In the genomic region with DNA sequence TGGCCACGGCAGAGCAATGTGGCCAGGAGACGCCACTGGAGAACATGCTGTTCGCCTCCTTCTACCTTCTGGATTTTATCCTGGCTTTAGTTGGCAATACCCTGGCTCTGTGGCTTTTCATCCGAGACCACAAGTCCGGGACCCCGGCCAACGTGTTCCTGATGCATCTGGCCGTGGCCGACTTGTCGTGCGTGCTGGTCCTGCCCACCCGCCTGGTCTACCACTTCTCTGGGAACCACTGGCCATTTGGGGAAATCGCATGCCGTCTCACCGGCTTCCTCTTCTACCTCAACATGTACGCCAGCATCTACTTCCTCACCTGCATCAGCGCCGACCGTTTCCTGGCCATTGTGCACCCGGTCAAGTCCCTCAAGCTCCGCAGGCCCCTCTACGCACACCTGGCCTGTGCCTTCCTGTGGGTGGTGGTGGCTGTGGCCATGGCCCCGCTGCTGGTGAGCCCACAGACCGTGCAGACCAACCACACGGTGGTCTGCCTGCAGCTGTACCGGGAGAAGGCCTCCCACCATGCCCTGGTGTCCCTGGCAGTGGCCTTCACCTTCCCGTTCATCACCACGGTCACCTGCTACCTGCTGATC, we compare ENCODE assay signal across 19 cellular contexts. TPM values are rescaled to one million over a fixed set of nuclear protein-coding genes. Genes with fewer than 3 reads are reported as not detected.
A peak's percentile ranks its signal among the peaks of the same experiment; 100 is the strongest.
DNase-seq lines count a peak whose midpoint lies in the region; ATAC-seq, FAIRE-seq and TF ChIP-seq lines count a peak whose summit lies in the region.
"Had no signal": no experiment of that assay in that cellular context is flagged by ENCODE, and none has a peak within 500 bp of the region (broad histone marks: within the 10 kb centered on the region; RNA-seq: fewer than 3 reads in every experiment).

No MANE protein-coding gene starts in this region.

- H3K27ac ChIP-seq in astrocyte (ENCODE audit: low read depth, low read length) (no peak overlapping the region), heart right ventricle (peak overlapping the region; percentile 2 to 95 (median 84)), neuronal stem cell (replicated peaks; ENCODE audit: low read length) (no peak overlapping the region), RWPE1 (no peak overlapping the region)
- H3K27ac ChIP-seq: pancreas had no signal

- peaks cover 23% of the 10 kb centered on the region for H3K4me1 Mint-ChIP-seq in astrocyte (ENCODE audit: low read depth, unreplicated experiment)

- POLR2A ChIA-PET in RWPE1 (lab: Yijun Ruan, JAX; ENCODE audit: low non-redundant PET), result no interaction called here

- H3K4me2 ChIP-seq in astrocyte (ENCODE audit: low read length) (no peak overlapping the region), neuronal stem cell (ENCODE audit: insufficient read depth, low read length, poor library complexity, severe bottlenecking) (no peak overlapping the region)

- peak overlapping the region; percentile 84 for H3K14ac ChIP-seq in neuronal stem cell (ENCODE audit: low read length)

- no peaks in the 10 kb centered on the region for H3K36me3 ChIP-seq in astrocyte (ENCODE audit: insufficient read depth, low read length)
- peaks cover 0 to 49% (median 3%) of the 10 kb centered on the region in 9 donors for H3K36me3 ChIP-seq in heart right ventricle
- no peaks in the 10 kb centered on the region for H3K36me3 ChIP-seq in neuronal stem cell (replicated peaks in 1 of 2; ENCODE audit: control insufficient read depth in 2 of 2, insufficient read depth in 2 of 2, low read length in 2 of 2)
- H3K36me3 ChIP-seq: breast epithelium, pancreas had no signal

- H3K4me1 ChIP-seq in astrocyte (ENCODE audit: insufficient read depth, low read length) (peaks cover 17% of the 10 kb centered on the region), heart right ventricle (peaks cover 72 to 99% (median 96%) of the 10 kb centered on the region in 9 donors), neuronal stem cell (ENCODE audit: control insufficient read depth in 2 of 2, insufficient read depth in 1 of 2, low read depth in 1 of 2, low read length in 2 of 2) (peaks cover 9 to 18% of the 10 kb centered on the region in 2 donors)
- H3K4me1 ChIP-seq: breast epithelium had no signal

- no peaks in the 10 kb centered on the region for H3K9me3 Mint-ChIP-seq in astrocyte (ENCODE audit: unreplicated experiment)
- H3K9me3 Mint-ChIP-seq: activated naive CD4-positive, alpha-beta T cell treated with anti-CD3 and anti-CD28 coated beads, Interleukin-2, amount 50 U/mL, for 72 hours; H9; stimulated activated effector memory CD8-positive, alpha-beta T cell treated with anti-CD3 and anti-CD28 coated beads, Interleukin-12 subunit alpha, Interleukin-12 subunit beta, amount 100 ng/mL, for 72 hours; T-cell had no signal

- H4K91ac ChIP-seq in neuronal stem cell (ENCODE audit: low read depth, low read length, poor library complexity), result peak overlapping the region; percentile 87

- peaks cover 22% of the 10 kb centered on the region for H3K36me3 Mint-ChIP-seq in astrocyte (ENCODE audit: low read depth, unreplicated experiment)
- H3K36me3 Mint-ChIP-seq: activated naive CD4-positive, alpha-beta T cell treated with anti-CD3 and anti-CD28 coated beads, Interleukin-2, amount 50 U/mL, for 72 hours; CD4-positive, CD25-positive, alpha-beta regulatory T cell; stimulated activated effector memory CD8-positive, alpha-beta T cell treated with anti-CD3 and anti-CD28 coated beads, Interleukin-12 subunit alpha, Interleukin-12 subunit beta, amount 100 ng/mL, for 72 hours; T-cell had no signal

- H3K9me3 ChIP-seq in astrocyte (ENCODE audit: insufficient read depth, low read depth, low read length) (no peaks in the 10 kb centered on the region), heart right ventricle (no peaks in the 10 kb centered on the region), neuronal stem cell (replicated peaks in 1 of 2; ENCODE audit: control insufficient read depth in 2 of 2, insufficient read depth in 1 of 2, low read depth in 1 of 2, low read length in 2 of 2) (peaks cover 0 to 2% of the 10 kb centered on the region in 2 donors)
- H3K9me3 ChIP-seq: breast epithelium, pancreas had no signal

- peak overlapping the region; percentile 89 for H3K18ac ChIP-seq in neuronal stem cell (ENCODE audit: low read length)

- no peak for FAIRE-seq in astrocyte (lab: Jason Lieb, UNC)
- FAIRE-seq: pancreas had no signal

- H3K9ac ChIP-seq in astrocyte (ENCODE audit: low read length) (no peak overlapping the region), neuronal stem cell (ENCODE audit: low read depth, low read length, poor library complexity) (no peak overlapping the region)

- CTCF ChIA-PET in RWPE1 (lab: Yijun Ruan, JAX), result interaction anchor here (0.5 to 3.8 kb wide), 6 partner anchors 11 to 324 kb away, joined by 3 to 55 read pairs (median 4); no protein-coding TSS in a partner anchor

- 80 to 82% methylated on average over 28 of the region's 28 CpGs for WGBS in heart right ventricle, 2 donors
- WGBS in neuronal stem cell (ENCODE audit: extremely low coverage in 2 of 2, insufficient read length in 2 of 2, insufficient replicate concordance in 1 of 2), 2 donors, result no CpG with 5 or more reads among the region's 28 CpGs

- H4K8ac ChIP-seq in neuronal stem cell (ENCODE audit: low read depth, low read length), result no peak overlapping the region

- H3K4ac ChIP-seq in neuronal stem cell (ENCODE audit: low read length), result peak overlapping the region; percentile 13

- H3K4me3 ChIP-seq in astrocyte (ENCODE audit: insufficient read depth, low read depth, low read length) (no peak overlapping the region), heart right ventricle (no peak overlapping the region), neuronal stem cell (ENCODE audit: low read length in 2 of 2) (no peak overlapping the region)
- H3K4me3 ChIP-seq: pancreas had no signal

- no peak overlapping the region for H3K4me3 Mint-ChIP-seq in astrocyte (ENCODE audit: unreplicated experiment)
- H3K4me3 Mint-ChIP-seq: CD4-positive, CD25-positive, alpha-beta regulatory T cell; H9; stimulated activated effector memory CD8-positive, alpha-beta T cell treated with anti-CD3 and anti-CD28 coated beads, Interleukin-12 subunit alpha, Interleukin-12 subunit beta, amount 100 ng/mL, for 72 hours; T-cell had no signal

- H2AK5ac ChIP-seq in neuronal stem cell (ENCODE audit: low read depth, low read length), result peak overlapping the region; percentile 93

- H3K27ac Mint-ChIP-seq in astrocyte (ENCODE audit: unreplicated experiment), result no peak overlapping the region
- H3K27ac Mint-ChIP-seq: activated naive CD4-positive, alpha-beta T cell treated with anti-CD3 and anti-CD28 coated beads, Interleukin-2, amount 50 U/mL, for 72 hours; stimulated activated effector memory CD8-positive, alpha-beta T cell treated with anti-CD3 and anti-CD28 coated beads, Interleukin-12 subunit alpha, Interleukin-12 subunit beta, amount 100 ng/mL, for 72 hours; T-cell had no signal

- H3K79me2 ChIP-seq in astrocyte (ENCODE audit: insufficient read depth, low read length), result no peaks in the 10 kb centered on the region

- H2BK5ac ChIP-seq in neuronal stem cell (ENCODE audit: low read length), result peak overlapping the region; percentile 89

- H3K27me3 Mint-ChIP-seq in astrocyte (ENCODE audit: low read depth, unreplicated experiment), result peaks cover 2% of the 10 kb centered on the region

- DNase-seq in AG08395 (ENCODE audit: low spot score) (peak; percentile 47), astrocyte (ENCODE audit: low read depth) (peak; percentile 42), heart right ventricle (peak in 1 of 2 donors; percentile 27), neuronal stem cell (ENCODE audit: low spot score) (no peak), RWPE1 (ENCODE audit: low spot score) (no peak), NCI-H128 (lab: John Stamatoyannopoulos, UW; ENCODE audit: unreplicated experiment) (no peak)
- DNase-seq: CD4-positive, CD25-positive, alpha-beta regulatory T cell; H9; kidney glomerular epithelial cell; NCI-H1694; T-cell had no signal

- peak overlapping the region; percentile 69 for H2BK15ac ChIP-seq in neuronal stem cell (ENCODE audit: low read length)

- H3K27me3 ChIP-seq in astrocyte (ENCODE audit: insufficient read depth, low read length) (no peaks in the 10 kb centered on the region), heart right ventricle (no peaks in the 10 kb centered on the region), neuronal stem cell (ENCODE audit: control insufficient read depth in 3 of 3, insufficient read depth in 3 of 3, low read depth in 1 of 3, low read length in 3 of 3) (peaks cover 0 to 7% (median 2%) of the 10 kb centered on the region in 3 experiments)
- H3K27me3 ChIP-seq: breast epithelium, pancreas had no signal

- TF ChIP-seq CTCF in astrocyte (IDR thresholded peaks at IDR 0.05; ENCODE audit: insufficient read depth, low read depth, low read length) (no peak), heart right ventricle (IDR thresholded peaks at IDR 0.05) (no peak), RWPE1 (conservative IDR thresholded peaks at IDR 0.05; ENCODE audit: low read depth) (no peak)

- H2BK120ac ChIP-seq in neuronal stem cell (ENCODE audit: low read depth, low read length), result no peak overlapping the region

- no peaks in the 10 kb centered on the region for H4K20me1 ChIP-seq in astrocyte (ENCODE audit: insufficient read depth, low read length)

- H2AFZ ChIP-seq in astrocyte (ENCODE audit: low read depth, low read length), result no peak overlapping the region
- peak overlapping the region; percentile 21 for H2AFZ ChIP-seq in neuronal stem cell (ENCODE audit: low read length)

- peak overlapping the region; percentile 94 for H3K23ac ChIP-seq in neuronal stem cell (ENCODE audit: low read depth, low read length, poor library complexity)

- peak overlapping the region; percentile 82 for H2BK12ac ChIP-seq in neuronal stem cell (ENCODE audit: low read length)

- intact Hi-C loops in heart right ventricle (cut with DNase I), result no loop called here

- H3K79me1 ChIP-seq in neuronal stem cell (ENCODE audit: low read depth, low read length), result no peaks in the 10 kb centered on the region

- ATAC-seq in heart right ventricle (no peak), GM21423 (IDR thresholded peaks at IDR 0.05; ENCODE audit: unreplicated experiment) (no peak), HG03097 (IDR thresholded peaks at IDR 0.05; ENCODE audit: low FRiP score, unreplicated experiment) (no peak)
- ATAC-seq: activated naive CD4-positive, alpha-beta T cell treated with anti-CD3 and anti-CD28 coated beads, Interleukin-2, amount 50 U/mL, for 72 hours; stimulated activated effector memory CD8-positive, alpha-beta T cell treated with anti-CD3 and anti-CD28 coated beads, Interleukin-12 subunit alpha, Interleukin-12 subunit beta, amount 100 ng/mL, for 72 hours; T-cell had no signal

RNA-seq across cellular contexts. Expression of gene GPR17, which starts 4.9 kb away (rescaled TPM):
- total RNA-seq in astrocyte, result 0.18 TPM in 1 of 2 replicates, not detected in the other
- total RNA-seq in heart right ventricle, result under 1 TPM in 6 of 10 donors, not detected in 4; 0.22 to 0.59 (median 0.46) TPM
- polyA plus RNA-seq in heart right ventricle, result 10 to 100 TPM in 1 of 2 donors, under 1 TPM in 1; 0.28 to 16.5 TPM
- 0.06 TPM for polyA plus RNA-seq in neuronal stem cell (2013, experiment 1 of 2)
- polyA plus RNA-seq in neuronal stem cell (2013, experiment 2 of 2), result 0.04 TPM
- total RNA-seq: activated naive CD4-positive, alpha-beta T cell treated with anti-CD3 and anti-CD28 coated beads, Interleukin-2, amount 50 U/mL, for 72 hours; breast epithelium; CD4-positive, CD25-positive, alpha-beta regulatory T cell; HT1080; myocyte; pancreas; T-cell had no signal
- polyA plus RNA-seq: CD4-positive, CD25-positive, alpha-beta regulatory T cell had no signal

RNA-seq across cellular contexts. Expression of gene LIMS2, which starts 24.4 kb away (rescaled TPM):
- total RNA-seq in astrocyte, result 73.3 and 75.1 TPM in 2 replicates
- 100 to 1,000 TPM; 150 to 285 (median 160) TPM for total RNA-seq in heart right ventricle
- 100 to 1,000 TPM; 148 to 687 TPM for polyA plus RNA-seq in heart right ventricle
- polyA plus RNA-seq in neuronal stem cell (2013, experiment 1 of 2), result 2.1 TPM
- 1.6 TPM for polyA plus RNA-seq in neuronal stem cell (2013, experiment 2 of 2)

RNA-seq across cellular contexts. Expression of gene SFT2D3, which starts 50.4 kb away (rescaled TPM):
- 2.9 and 3.0 TPM in 2 replicates for total RNA-seq in astrocyte
- total RNA-seq in heart right ventricle, result 1 to 10 TPM; 2.2 to 4.0 (median 3.4) TPM
- polyA plus RNA-seq in heart right ventricle, result 1 to 10 TPM; 2.8 to 5.6 TPM
- 20.6 TPM for polyA plus RNA-seq in neuronal stem cell (2013, experiment 1 of 2)
- polyA plus RNA-seq in neuronal stem cell (2013, experiment 2 of 2), result 22.3 TPM

Comparison
In these comparisons a context has a peak if more than half of its experiments do, and no peak if none do; other contexts are left out.
1. DNase-seq: peak in AG08395 (single experiment) and astrocyte (single experiment); none in neuronal stem cell (single experiment), RWPE1 (single experiment) and NCI-H128 (single experiment).
2. H3K27ac ChIP-seq: peak in heart right ventricle (10 of 10); none in astrocyte (single experiment), neuronal stem cell (single experiment) and RWPE1 (single experiment).